17 cellular contexts compared by ENCODE assay signal in genomic region chr17:77781536-77781935, GRCh38.
DNase-seq lines count a peak whose midpoint lies in the region; ATAC-seq and TF ChIP-seq lines count a peak whose summit lies in the region.
"Had no signal": no experiment of that assay in that cellular context is flagged by ENCODE, and none has a peak within 500 bp of the region (broad histone marks: within the 10 kb centered on the region; RNA-seq: fewer than 3 reads in every experiment).

No MANE protein-coding gene starts in this region.

- H3K4me1 Mint-ChIP-seq in central memory CD8-positive, alpha-beta T cell: peaks cover 38% of the 10 kb centered on the region
- H3K4me1 Mint-ChIP-seq in activated CD4-positive, alpha-beta memory T cell treated with anti-CD3 and anti-CD28 coated beads, Interleukin-2, amount 10 ng/mL, durations not matched to agents 7 days and 5 days: peaks cover 25% of the 10 kb centered on the region

- H3K9me3 Mint-ChIP-seq in central memory CD8-positive, alpha-beta T cell: no peaks in the 10 kb centered on the region
- H3K9me3 Mint-ChIP-seq in activated CD4-positive, alpha-beta memory T cell treated with anti-CD3 and anti-CD28 coated beads, Interleukin-2, amount 10 ng/mL, durations not matched to agents 7 days and 5 days: no peaks in the 10 kb centered on the region
- H3K9me3 Mint-ChIP-seq: CD4-positive, CD25-positive, alpha-beta regulatory T cell; CD8-positive, alpha-beta T cell; HFFc6 had no signal

- H3K36me3 ChIP-seq in H7 (replicated peaks; ENCODE audit: control insufficient read depth, insufficient read depth, low read length): no peaks in the 10 kb centered on the region
- no peaks in the 10 kb centered on the region for H3K36me3 ChIP-seq in neuronal stem cell (replicated peaks in 1 of 2; ENCODE audit: control insufficient read depth in 2 of 2, insufficient read depth in 2 of 2, low read length in 2 of 2)
- H3K36me3 ChIP-seq in tibial artery: no peaks in the 10 kb centered on the region
- H3K36me3 ChIP-seq: BLaER1, HAP-1 had no signal

- no peak overlapping the region for H3K4ac ChIP-seq in neuronal stem cell (ENCODE audit: low read length)

- DNase-seq in H7: peak; percentile 73
- DNase-seq in central memory CD8-positive, alpha-beta T cell (ENCODE audit: low spot score in 2 of 2): no peak
- DNase-seq in neuronal stem cell (ENCODE audit: low spot score): no peak
- DNase-seq in tibial artery: no peak
- no peak for DNase-seq in activated CD4-positive, alpha-beta memory T cell treated with anti-CD3 and anti-CD28 coated beads, Interleukin-2, amount 10 ng/mL, durations not matched to agents 7 days and 5 days
- DNase-seq: Caco-2; CD4-positive, CD25-positive, alpha-beta regulatory T cell; CD8-positive, alpha-beta T cell; DMS153; DND-41; HFFc6 had no signal

- POLR2A ChIA-PET in activated CD4-positive, alpha-beta memory T cell treated with anti-CD3 and anti-CD28 coated beads, Interleukin-2, amount 10 ng/mL, durations not matched to agents 7 days and 5 days (lab: Charles Lee): no interaction called here

- no peak overlapping the region for H3K27ac ChIP-seq in neuronal stem cell (replicated peaks; ENCODE audit: low read length)
- peak overlapping the region; percentile 25 to 32 for H3K27ac ChIP-seq in tibial artery
- H3K27ac ChIP-seq: BLaER1, C4-2B had no signal

- H3K4me3 ChIP-seq in H7 (ENCODE audit: insufficient read depth, low read depth, low read length) (no peak overlapping the region), neuronal stem cell (ENCODE audit: low read length in 2 of 2) (no peak overlapping the region), tibial artery (no peak overlapping the region)
- H3K4me3 ChIP-seq: BLaER1, HAP-1 had no signal

- H3K36me3 Mint-ChIP-seq in central memory CD8-positive, alpha-beta T cell (ENCODE audit: insufficient read depth): peaks cover 15% of the 10 kb centered on the region
- no peaks in the 10 kb centered on the region for H3K36me3 Mint-ChIP-seq in activated CD4-positive, alpha-beta memory T cell treated with anti-CD3 and anti-CD28 coated beads, Interleukin-2, amount 10 ng/mL, durations not matched to agents 7 days and 5 days (ENCODE audit: low read depth)
- H3K36me3 Mint-ChIP-seq: CD4-positive, CD25-positive, alpha-beta regulatory T cell; CD8-positive, alpha-beta T cell had no signal

- intact Hi-C loops in tibial artery (cut with DNase I; ENCODE audit: low total_unique reads): no loop called here

- no peak overlapping the region for H2BK120ac ChIP-seq in neuronal stem cell (ENCODE audit: low read depth, low read length)

- no peak overlapping the region for H3K4me2 ChIP-seq in neuronal stem cell (ENCODE audit: insufficient read depth, low read length, poor library complexity, severe bottlenecking)
- H3K4me2 ChIP-seq: BLaER1 had no signal

- H3K79me1 ChIP-seq in neuronal stem cell (ENCODE audit: low read depth, low read length): no peaks in the 10 kb centered on the region

- no peak overlapping the region for H4K8ac ChIP-seq in neuronal stem cell (ENCODE audit: low read depth, low read length)

- no peak overlapping the region for H4K91ac ChIP-seq in neuronal stem cell (ENCODE audit: low read depth, low read length, poor library complexity)

- H3K18ac ChIP-seq in neuronal stem cell (ENCODE audit: low read length): no peak overlapping the region

- no peak overlapping the region for H2AFZ ChIP-seq in neuronal stem cell (ENCODE audit: low read length)

- no peak overlapping the region for H3K9ac ChIP-seq in neuronal stem cell (ENCODE audit: low read depth, low read length, poor library complexity)
- H3K9ac ChIP-seq: BLaER1 had no signal

- no peak for TF ChIP-seq CTCF in tibial artery (IDR thresholded peaks at IDR 0.05)

- no peaks in the 10 kb centered on the region for H3K27me3 Mint-ChIP-seq in central memory CD8-positive, alpha-beta T cell
- no peaks in the 10 kb centered on the region for H3K27me3 Mint-ChIP-seq in activated CD4-positive, alpha-beta memory T cell treated with anti-CD3 and anti-CD28 coated beads, Interleukin-2, amount 10 ng/mL, durations not matched to agents 7 days and 5 days
- H3K27me3 Mint-ChIP-seq: CD4-positive, CD25-positive, alpha-beta regulatory T cell had no signal

- no peak overlapping the region for H3K4me3 Mint-ChIP-seq in central memory CD8-positive, alpha-beta T cell
- no peak overlapping the region for H3K4me3 Mint-ChIP-seq in activated CD4-positive, alpha-beta memory T cell treated with anti-CD3 and anti-CD28 coated beads, Interleukin-2, amount 10 ng/mL, durations not matched to agents 7 days and 5 days
- H3K4me3 Mint-ChIP-seq: B cell; CD4-positive, CD25-positive, alpha-beta regulatory T cell; CD8-positive, alpha-beta T cell; HFFc6 had no signal

- CTCF ChIA-PET in activated CD4-positive, alpha-beta memory T cell treated with anti-CD3 and anti-CD28 coated beads, Interleukin-2, amount 10 ng/mL, durations not matched to agents 7 days and 5 days (lab: Charles Lee): no interaction called here

- WGBS in neuronal stem cell (ENCODE audit: extremely low coverage in 2 of 2, insufficient read length in 2 of 2, insufficient replicate concordance in 1 of 2), 2 donors: no CpG with 5 or more reads among the region's 7 CpGs

- H2BK12ac ChIP-seq in neuronal stem cell (ENCODE audit: low read length): no peak overlapping the region

- H3K23ac ChIP-seq in neuronal stem cell (ENCODE audit: low read depth, low read length, poor library complexity): no peak overlapping the region

- peaks cover 72% of the 10 kb centered on the region for H3K27me3 ChIP-seq in H7 (ENCODE audit: control insufficient read depth, insufficient read depth, low read length)
- peaks cover 0 to 18% (median 13%) of the 10 kb centered on the region in 3 experiments for H3K27me3 ChIP-seq in neuronal stem cell (ENCODE audit: control insufficient read depth in 3 of 3, insufficient read depth in 3 of 3, low read depth in 1 of 3, low read length in 3 of 3)
- no peaks in the 10 kb centered on the region for H3K27me3 ChIP-seq in tibial artery
- H3K27me3 ChIP-seq: BLaER1 had no signal

- peak overlapping the region; percentile 92 for H3K27ac Mint-ChIP-seq in central memory CD8-positive, alpha-beta T cell (ENCODE audit: low read depth)
- H3K27ac Mint-ChIP-seq in activated CD4-positive, alpha-beta memory T cell treated with anti-CD3 and anti-CD28 coated beads, Interleukin-2, amount 10 ng/mL, durations not matched to agents 7 days and 5 days: no peak overlapping the region
- H3K27ac Mint-ChIP-seq: B cell; CD8-positive, alpha-beta T cell; HFFc6 had no signal

- peak overlapping the region; percentile 73 for H2AK5ac ChIP-seq in neuronal stem cell (ENCODE audit: low read depth, low read length)

- H2BK5ac ChIP-seq in neuronal stem cell (ENCODE audit: low read length): no peak overlapping the region

- no peak overlapping the region for H3K14ac ChIP-seq in neuronal stem cell (ENCODE audit: low read length)

- no peak for ATAC-seq in central memory CD8-positive, alpha-beta T cell (replicated peaks; ENCODE audit: extremely low read depth, poor library complexity, severe bottlenecking)
- no peak for ATAC-seq in HG03439 (IDR thresholded peaks at IDR 0.05; ENCODE audit: unreplicated experiment)
- ATAC-seq in HG03460 (IDR thresholded peaks at IDR 0.05; ENCODE audit: unreplicated experiment): no peak
- ATAC-seq: CD8-positive, alpha-beta T cell had no signal

- H3K4me1 ChIP-seq in neuronal stem cell (ENCODE audit: control insufficient read depth in 2 of 2, insufficient read depth in 1 of 2, low read depth in 1 of 2, low read length in 2 of 2) (peaks cover 0 to 27% of the 10 kb centered on the region in 2 donors), tibial artery (peaks cover 10 to 40% (median 30%) of the 10 kb centered on the region in 4 donors)
- H3K4me1 ChIP-seq: Caco-2, HAP-1 had no signal

- peaks cover 0 to 2% of the 10 kb centered on the region in 2 donors for H3K9me3 ChIP-seq in neuronal stem cell (replicated peaks in 1 of 2; ENCODE audit: control insufficient read depth in 2 of 2, insufficient read depth in 1 of 2, low read depth in 1 of 2, low read length in 2 of 2)
- H3K9me3 ChIP-seq in tibial artery: no peaks in the 10 kb centered on the region
- H3K9me3 ChIP-seq: BLaER1, Caco-2, HAP-1 had no signal

- H2BK15ac ChIP-seq in neuronal stem cell (ENCODE audit: low read length): no peak overlapping the region
